In the genomic region with DNA sequence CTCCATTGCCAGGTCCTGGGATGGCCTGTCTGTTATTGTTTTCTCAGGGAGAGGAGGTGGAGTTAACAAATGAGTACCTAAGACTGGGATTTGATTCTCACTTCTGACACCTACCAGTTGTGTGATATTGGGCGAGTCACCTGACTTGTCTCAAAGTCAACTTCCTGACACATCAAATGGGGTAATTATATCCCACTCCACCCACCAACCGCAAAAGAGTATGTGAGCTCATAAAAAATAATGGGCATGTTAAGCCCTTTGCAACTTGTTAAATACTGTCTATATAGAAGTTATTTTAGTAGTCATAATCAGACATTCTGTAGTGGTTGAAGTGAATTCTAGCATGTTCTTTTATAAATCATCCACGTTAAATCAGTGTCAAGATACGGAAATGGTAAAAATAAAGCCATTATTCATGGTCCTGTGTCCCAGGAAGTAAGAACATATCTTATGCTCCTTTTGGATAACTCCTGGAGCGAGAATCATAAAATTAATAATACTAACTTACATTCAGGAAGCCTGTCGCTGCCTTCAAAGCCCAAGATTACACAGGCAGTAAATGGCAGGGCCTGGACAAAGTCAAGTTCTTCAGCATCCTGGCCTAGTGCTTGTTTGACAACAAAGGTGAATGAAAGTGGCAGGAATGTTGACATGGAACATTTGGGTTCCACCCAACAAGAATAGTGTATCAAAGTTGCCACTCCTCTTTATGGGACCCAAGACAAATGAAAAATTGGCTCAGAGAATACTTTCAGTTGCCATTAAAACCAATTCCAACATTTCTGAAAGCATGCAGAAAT, we compare ENCODE assay signal across 14 cellular contexts. TPM values are rescaled to one million over a fixed set of nuclear protein-coding genes. Genes with fewer than 3 reads are reported as not detected.
A peak's percentile ranks its signal among the peaks of the same experiment; 100 is the strongest.
DNase-seq lines count a peak whose midpoint lies in the region; ATAC-seq, FAIRE-seq and TF ChIP-seq lines count a peak whose summit lies in the region.
"Had no signal": no experiment of that assay in that cellular context is flagged by ENCODE, and none has a peak within 500 bp of the region (broad histone marks: within the 10 kb centered on the region; RNA-seq: fewer than 3 reads in every experiment).

No MANE protein-coding gene starts in this region.

- peaks cover 83% of the 10 kb centered on the region for H3K4me1 Mint-ChIP-seq in activated naive CD4-positive, alpha-beta T cell treated with anti-CD3 and anti-CD28 coated beads for 36 hours (ENCODE audit: low read depth)
- H3K4me1 Mint-ChIP-seq: neural crest cell had no signal

- H3K4me3 ChIP-seq in tibial artery (no peak overlapping the region), kidney (ENCODE audit: low read length in 2 of 2) (no peak overlapping the region)
- H3K4me3 ChIP-seq: HAP-1 had no signal

- H3K27ac Mint-ChIP-seq in activated naive CD4-positive, alpha-beta T cell treated with anti-CD3 and anti-CD28 coated beads for 36 hours: peak overlapping the region; percentile 25

- H3K9ac ChIP-seq in kidney (ENCODE audit: low read length in 2 of 2): no peak overlapping the region

- TF ChIP-seq CTCF in tibial artery (IDR thresholded peaks at IDR 0.05): no peak
- TF ChIP-seq CTCF in kidney (IDR thresholded peaks at IDR 0.05; ENCODE audit: borderline replicate concordance, extremely low read depth, insufficient read depth): no peak

- CTCF ChIA-PET in activated naive CD4-positive, alpha-beta T cell treated with anti-CD3 and anti-CD28 coated beads for 36 hours (lab: Charles Lee): no interaction called here

- H3K27ac ChIP-seq in epithelial cell of prostate (peak overlapping the region; percentile 23), tibial artery (peak overlapping the region; percentile 49 to 64), kidney (ENCODE audit: low read depth in 2 of 2, low read length in 2 of 2) (no peak overlapping the region)

- FAIRE-seq in kidney (lab: Jason Lieb, UNC): no peak
- FAIRE-seq: GM12891 had no signal

- no peaks in the 10 kb centered on the region for H3K27me3 ChIP-seq in tibial artery

- peaks cover 2% of the 10 kb centered on the region for H3K36me3 Mint-ChIP-seq in activated naive CD4-positive, alpha-beta T cell treated with anti-CD3 and anti-CD28 coated beads for 36 hours (ENCODE audit: low read depth)

- H3K9me3 Mint-ChIP-seq in activated naive CD4-positive, alpha-beta T cell treated with anti-CD3 and anti-CD28 coated beads for 36 hours: no peaks in the 10 kb centered on the region
- H3K9me3 Mint-ChIP-seq: neural crest cell had no signal

- ATAC-seq in GM19467 (IDR thresholded peaks at IDR 0.05; ENCODE audit: unreplicated experiment) (no peak), GM21390 (IDR thresholded peaks at IDR 0.05; ENCODE audit: unreplicated experiment) (no peak)

- H3K36me3 ChIP-seq in tibial artery (no peaks in the 10 kb centered on the region), kidney (ENCODE audit: control insufficient read depth in 1 of 2, insufficient read depth in 2 of 2, low read length in 2 of 2) (no peaks in the 10 kb centered on the region)
- H3K36me3 ChIP-seq: HAP-1 had no signal

- H3K4me3 Mint-ChIP-seq in activated naive CD4-positive, alpha-beta T cell treated with anti-CD3 and anti-CD28 coated beads for 36 hours: no peak overlapping the region
- H3K4me3 Mint-ChIP-seq: neural crest cell had no signal

- intact Hi-C loops in activated naive CD4-positive, alpha-beta T cell treated with anti-CD3 and anti-CD28 coated beads for 36 hours (cut with micrococcal nuclease): loop anchor here (10.0 kb wide), 1 partner anchor 918 kb away; the partner anchor contains the start of gene ME3
- intact Hi-C loops in tibial artery (cut with DNase I; ENCODE audit: low total_unique reads) (no loop called here), kidney (cut with DNase I) (no loop called here)

- no peaks in the 10 kb centered on the region for H3K27me3 Mint-ChIP-seq in activated naive CD4-positive, alpha-beta T cell treated with anti-CD3 and anti-CD28 coated beads for 36 hours (ENCODE audit: low read depth)

- H3K4me1 ChIP-seq in tibial artery (peaks cover 0 to 63% (median 25%) of the 10 kb centered on the region in 4 donors), kidney (ENCODE audit: control insufficient read depth in 1 of 2, insufficient read depth in 1 of 2, low read depth in 1 of 2, low read length in 2 of 2) (peaks cover 0 to 6% of the 10 kb centered on the region in 2 donors)
- H3K4me1 ChIP-seq: HAP-1 had no signal

- peak; percentile 64 for DNase-seq in activated naive CD4-positive, alpha-beta T cell treated with anti-CD3 and anti-CD28 coated beads for 36 hours
- no peak for DNase-seq in activated naive CD4-positive, alpha-beta T cell (lab: John Stamatoyannopoulos, UW)
- DNase-seq in activated CD8-positive, alpha-beta memory T cell treated with anti-CD3 and anti-CD28 coated beads for 4 hours (ENCODE audit: low read depth in 2 of 2): peak; percentile 22 to 27
- DNase-seq in epithelial cell of prostate (ENCODE audit: low read depth, low spot score) (peak; percentile 58), tibial artery (no peak), kidney (no peak)
- DNase-seq: NCI-H1105 treated with DMSO at 0.1 percent for 48 hours, NCI-H526, SHP77 treated with DMSO at 0.1 percent for 48 hours had no signal

- H3K9me3 ChIP-seq in tibial artery (no peaks in the 10 kb centered on the region), kidney (ENCODE audit: control insufficient read depth in 1 of 2, low read length in 2 of 2) (no peaks in the 10 kb centered on the region)
- H3K9me3 ChIP-seq: HAP-1 had no signal

RNA-seq across cellular contexts. Expression of gene SYTL2, which starts 54.3 kb away (rescaled TPM):
- total RNA-seq in activated naive CD4-positive, alpha-beta T cell treated with anti-CD3 and anti-CD28 coated beads for 36 hours: 10 to 100 TPM; 13.8 to 13.9 TPM
- 187 TPM for total RNA-seq in kidney
- polyA plus RNA-seq in kidney (ENCODE audit: insufficient read depth, low read depth, low replicate concordance): 19.8 TPM

Comparison
In these comparisons a context has a peak if more than half of its experiments do, and no peak if none do; other contexts are left out.
1. DNase-seq: peak in activated naive CD4-positive, alpha-beta T cell treated with anti-CD3 and anti-CD28 coated beads for 36 hours (single experiment), activated CD8-positive, alpha-beta memory T cell treated with anti-CD3 and anti-CD28 coated beads for 4 hours (2 of 2) and epithelial cell of prostate (single experiment); none in activated naive CD4-positive, alpha-beta T cell (0 of 4), tibial artery (0 of 2) and kidney (single experiment).
2. H3K27ac ChIP-seq: peak in epithelial cell of prostate (single experiment) and tibial artery (2 of 2); none in kidney (0 of 2).
3. RNA of gene SYTL2, which starts 54.3 kb away (total RNA-seq): 187 TPM in kidney (single experiment); 13.8 to 13.9 TPM in activated naive CD4-positive, alpha-beta T cell treated with anti-CD3 and anti-CD28 coated beads for 36 hours; every median in the first group is over 10 times any median in the second.